ENCODE assay signal across 16 cellular contexts in genomic region chr5:116923344-116923743, GRCh38.
DNase-seq lines count a peak whose midpoint lies in the region; ATAC-seq and TF ChIP-seq lines count a peak whose summit lies in the region.
"Had no signal": no experiment of that assay in that cellular context is flagged by ENCODE, and none has a peak within 500 bp of the region (broad histone marks: within the 10 kb centered on the region; RNA-seq: fewer than 3 reads in every experiment).

No MANE protein-coding gene starts in this region.

- no peak overlapping the region for H2BK12ac ChIP-seq in neuronal stem cell (ENCODE audit: low read length)

- no peak overlapping the region for H2BK120ac ChIP-seq in neuronal stem cell (ENCODE audit: low read depth, low read length)

- peak; percentile 39; the same call in 1 of the 3 replicates for ATAC-seq in GM23338
- ATAC-seq: HCT116, Right ventricle myocardium inferior had no signal

- no peaks in the 10 kb centered on the region for H3K4me1 ChIP-seq in GM23338 (ENCODE audit: insufficient read depth)
- no peaks in the 10 kb centered on the region for H3K4me1 ChIP-seq in endodermal cell (ENCODE audit: control insufficient read depth, insufficient read depth, low read length)
- H3K4me1 ChIP-seq in neuronal stem cell (ENCODE audit: control insufficient read depth in 2 of 2, insufficient read depth in 1 of 2, low read depth in 1 of 2, low read length in 2 of 2) = peaks cover 0 to 7% of the 10 kb centered on the region in 2 donors
- no peaks in the 10 kb centered on the region for H3K4me1 ChIP-seq in vagina
- H3K4me1 ChIP-seq in hepatocyte (ENCODE audit: insufficient read depth) = no peaks in the 10 kb centered on the region
- H3K4me1 ChIP-seq: BLaER1 treated with 17β-estradiol and CSF1 and Interleukin-3, amounts not matched to agents 10 nM and 100 nM; Peyer's patch had no signal

- no peak overlapping the region for H3K4me2 ChIP-seq in GM23338
- H3K4me2 ChIP-seq in neuronal stem cell (ENCODE audit: insufficient read depth, low read length, poor library complexity, severe bottlenecking) = no peak overlapping the region
- no peak overlapping the region for H3K4me2 ChIP-seq in hepatocyte
- H3K4me2 ChIP-seq: BLaER1 treated with 17β-estradiol and CSF1 and Interleukin-3, amounts not matched to agents 10 nM and 100 nM had no signal

- H3K9ac ChIP-seq in endodermal cell (ENCODE audit: extremely low read depth, low read length, poor library complexity, severe bottlenecking) (no peak overlapping the region), neuronal stem cell (ENCODE audit: low read depth, low read length, poor library complexity) (no peak overlapping the region)
- H3K9ac ChIP-seq: BLaER1 treated with 17β-estradiol and CSF1 and Interleukin-3, amounts not matched to agents 10 nM and 100 nM had no signal

- no peak overlapping the region for H2BK5ac ChIP-seq in neuronal stem cell (ENCODE audit: low read length)

- H3K27me3 ChIP-seq in GM23338 (ENCODE audit: insufficient read depth) = no peaks in the 10 kb centered on the region
- no peaks in the 10 kb centered on the region for H3K27me3 ChIP-seq in endodermal cell (ENCODE audit: control insufficient read depth, insufficient read depth, low read length, poor library complexity, severe bottlenecking)
- H3K27me3 ChIP-seq in neuronal stem cell (ENCODE audit: control insufficient read depth in 3 of 3, insufficient read depth in 3 of 3, low read depth in 1 of 3, low read length in 3 of 3) = peaks cover 0 to 6% (median 0%) of the 10 kb centered on the region in 3 experiments
- no peaks in the 10 kb centered on the region for H3K27me3 ChIP-seq in vagina
- H3K27me3 ChIP-seq in hepatocyte = no peaks in the 10 kb centered on the region
- H3K27me3 ChIP-seq: BLaER1 treated with 17β-estradiol and CSF1 and Interleukin-3, amounts not matched to agents 10 nM and 100 nM; Peyer's patch had no signal

- H3K36me3 ChIP-seq in GM23338 (ENCODE audit: insufficient read depth) (no peaks in the 10 kb centered on the region), endodermal cell (ENCODE audit: control insufficient read depth, insufficient read depth, low read length) (no peaks in the 10 kb centered on the region), neuronal stem cell (replicated peaks in 1 of 2; ENCODE audit: control insufficient read depth in 2 of 2, insufficient read depth in 2 of 2, low read length in 2 of 2) (no peaks in the 10 kb centered on the region), vagina (no peaks in the 10 kb centered on the region), hepatocyte (replicated peaks; ENCODE audit: insufficient read depth, low read depth) (no peaks in the 10 kb centered on the region)
- H3K36me3 ChIP-seq: BLaER1 treated with 17β-estradiol and CSF1 and Interleukin-3, amounts not matched to agents 10 nM and 100 nM; Peyer's patch had no signal

- WGBS in endodermal cell (ENCODE audit: insufficient coverage in 1 of 2, insufficient read length in 1 of 2), 2 experiments = 66% methylated on average over 2 of the region's 2 CpGs; no CpG with 5 or more reads in 1 of the 2 experiments
- WGBS in neuronal stem cell (ENCODE audit: extremely low coverage in 2 of 2, insufficient read length in 2 of 2, insufficient replicate concordance in 1 of 2), 2 donors = no CpG with 5 or more reads among the region's 2 CpGs
- 45% methylated on average over 2 of the region's 2 CpGs for WGBS in hepatocyte (ENCODE audit: low lambda C conversion rate, missing lambda C conversion rate)

- H4K20me1 ChIP-seq in GM23338 (replicated peaks; ENCODE audit: insufficient read depth) (no peaks in the 10 kb centered on the region), hepatocyte (ENCODE audit: insufficient read depth, poor library complexity, severe bottlenecking) (no peaks in the 10 kb centered on the region)
- H4K20me1 ChIP-seq: BLaER1 treated with 17β-estradiol and CSF1 and Interleukin-3, amounts not matched to agents 10 nM and 100 nM had no signal

- H3F3A ChIP-seq in GM23338 (replicated peaks; ENCODE audit: low read depth) = no peaks in the 10 kb centered on the region

- no peak overlapping the region for H3K4ac ChIP-seq in neuronal stem cell (ENCODE audit: low read length)

- H3K36me3 Mint-ChIP-seq in GM23338 (ENCODE audit: low read depth) (no peaks in the 10 kb centered on the region), endodermal cell (ENCODE audit: low read depth) (no peaks in the 10 kb centered on the region)
- H3K36me3 Mint-ChIP-seq in activated T-cell treated with anti-CD3 and anti-CD28 coated beads, Interleukin-2, amount 50 U/mL, for 24 hours (ENCODE audit: low read depth) = no peaks in the 10 kb centered on the region
- H3K36me3 Mint-ChIP-seq: CD8-positive, alpha-beta memory T cell had no signal

- DNase-seq in GM23338 (ENCODE audit: low spot score) (peak; percentile 10), NCI-H2227 treated with DMSO at 0.1 percent for 48 hours (lab: John Stamatoyannopoulos, UW) (peak; percentile 45), endodermal cell (peak; percentile 71), neuronal stem cell (ENCODE audit: low spot score) (peak; percentile 40), vagina (ENCODE audit: extremely low spot score in 2 of 2) (no peak), hepatocyte (ENCODE audit: low spot score) (no peak)
- DNase-seq in activated T-cell treated with anti-CD3 and anti-CD28 coated beads, Interleukin-2, amount 50 U/mL, for 24 hours = no peak
- DNase-seq: CD8-positive, alpha-beta memory T cell; DMS79; NCI-H1092 treated with DMSO at 0.1 percent for 48 hours; NCI-H1694; NCI-H2081 treated with DMSO at 0.1 percent for 48 hours; Peyer's patch had no signal

- H3K4me1 Mint-ChIP-seq in GM23338 (peaks cover 7% of the 10 kb centered on the region), endodermal cell (peaks cover 10% of the 10 kb centered on the region)
- H3K4me1 Mint-ChIP-seq in activated T-cell treated with anti-CD3 and anti-CD28 coated beads, Interleukin-2, amount 50 U/mL, for 24 hours (ENCODE audit: low read depth) = no peaks in the 10 kb centered on the region
- H3K4me1 Mint-ChIP-seq: CD8-positive, alpha-beta memory T cell had no signal

- H3K4me3 Mint-ChIP-seq in GM23338 = no peak overlapping the region
- no peak overlapping the region for H3K4me3 Mint-ChIP-seq in endodermal cell
- H3K4me3 Mint-ChIP-seq in activated T-cell treated with anti-CD3 and anti-CD28 coated beads, Interleukin-2, amount 50 U/mL, for 24 hours = no peak overlapping the region
- H3K4me3 Mint-ChIP-seq: CD8-positive, alpha-beta memory T cell had no signal

- no peak for TF ChIP-seq POLR2A in vagina (IDR thresholded peaks at IDR 0.05)

- H3K9me2 ChIP-seq in GM23338 (ENCODE audit: insufficient read depth) (peaks cover 16% of the 10 kb centered on the region; the same call in 1 of the 2 replicates), hepatocyte (replicated peaks; ENCODE audit: insufficient read depth) (no peaks in the 10 kb centered on the region)

- H3K9me3 ChIP-seq in endodermal cell (ENCODE audit: control insufficient read depth, low read length) (no peaks in the 10 kb centered on the region), neuronal stem cell (replicated peaks in 1 of 2; ENCODE audit: control insufficient read depth in 2 of 2, insufficient read depth in 1 of 2, low read depth in 1 of 2, low read length in 2 of 2) (no peaks in the 10 kb centered on the region), vagina (no peaks in the 10 kb centered on the region), hepatocyte (ENCODE audit: low read depth) (no peaks in the 10 kb centered on the region)
- H3K9me3 ChIP-seq: BLaER1 treated with 17β-estradiol and CSF1 and Interleukin-3, amounts not matched to agents 10 nM and 100 nM; Peyer's patch had no signal

- no peak overlapping the region for H4K8ac ChIP-seq in neuronal stem cell (ENCODE audit: low read depth, low read length)

- H3K9me3 Mint-ChIP-seq in GM23338 = no peaks in the 10 kb centered on the region
- no peaks in the 10 kb centered on the region for H3K9me3 Mint-ChIP-seq in endodermal cell
- H3K9me3 Mint-ChIP-seq in activated T-cell treated with anti-CD3 and anti-CD28 coated beads, Interleukin-2, amount 50 U/mL, for 24 hours = peaks cover 1% of the 10 kb centered on the region

- no peak overlapping the region for H3K23ac ChIP-seq in neuronal stem cell (ENCODE audit: low read depth, low read length, poor library complexity)

- no peak overlapping the region for H3K18ac ChIP-seq in neuronal stem cell (ENCODE audit: low read length)

- H3K79me2 ChIP-seq in GM23338 (replicated peaks; ENCODE audit: insufficient read depth) (no peaks in the 10 kb centered on the region), hepatocyte (no peaks in the 10 kb centered on the region)

- peak overlapping the region; percentile 44; the same call in 1 of the 2 replicates for H2AFZ ChIP-seq in GM23338
- H2AFZ ChIP-seq in neuronal stem cell (ENCODE audit: low read length) = no peak overlapping the region
- H2AFZ ChIP-seq in hepatocyte = no peak overlapping the region

- H3K27ac Mint-ChIP-seq in GM23338 (no peak overlapping the region), endodermal cell (no peak overlapping the region)
- no peak overlapping the region for H3K27ac Mint-ChIP-seq in activated T-cell treated with anti-CD3 and anti-CD28 coated beads, Interleukin-2, amount 50 U/mL, for 24 hours

- no peak overlapping the region for H4K91ac ChIP-seq in neuronal stem cell (ENCODE audit: low read depth, low read length, poor library complexity)

- H3K27me3 Mint-ChIP-seq in GM23338 (ENCODE audit: insufficient read depth, low read depth, poor library complexity) (no peaks in the 10 kb centered on the region), endodermal cell (ENCODE audit: insufficient read depth) (no peaks in the 10 kb centered on the region)
- H3K27me3 Mint-ChIP-seq in activated T-cell treated with anti-CD3 and anti-CD28 coated beads, Interleukin-2, amount 50 U/mL, for 24 hours = no peaks in the 10 kb centered on the region

- no peak overlapping the region for H2AK5ac ChIP-seq in neuronal stem cell (ENCODE audit: low read depth, low read length)

- no peaks in the 10 kb centered on the region for H3K79me1 ChIP-seq in neuronal stem cell (ENCODE audit: low read depth, low read length)

- TF ChIP-seq CTCF in GM23338 (conservative IDR thresholded peaks at IDR 0.05; ENCODE audit: low read depth in 2 of 2) (no peak), endodermal cell (conservative IDR thresholded peaks at IDR 0.05) (no peak), vagina (IDR thresholded peaks at IDR 0.05) (no peak), hepatocyte (IDR thresholded peaks at IDR 0.05; ENCODE audit: poor library complexity) (no peak)

- intact Hi-C loops in vagina (cut with DNase I) = no loop called here

- H2BK15ac ChIP-seq in neuronal stem cell (ENCODE audit: low read length) = no peak overlapping the region

- no peak overlapping the region for H3K4me3 ChIP-seq in GM23338
- H3K4me3 ChIP-seq in endodermal cell (ENCODE audit: low read length) = no peak overlapping the region
- H3K4me3 ChIP-seq in neuronal stem cell (ENCODE audit: low read length in 2 of 2) = no peak overlapping the region
- no peak overlapping the region for H3K4me3 ChIP-seq in vagina
- no peak overlapping the region for H3K4me3 ChIP-seq in hepatocyte
- H3K4me3 ChIP-seq: BLaER1 treated with 17β-estradiol and CSF1 and Interleukin-3, amounts not matched to agents 10 nM and 100 nM; Peyer's patch had no signal

- H3K14ac ChIP-seq in neuronal stem cell (ENCODE audit: low read length) = no peak overlapping the region

- no peak overlapping the region for H3K27ac ChIP-seq in GM23338 (ENCODE audit: low read depth)
- no peak overlapping the region for H3K27ac ChIP-seq in endodermal cell (ENCODE audit: low read depth, low read length)
- peak overlapping the region; percentile 33 for H3K27ac ChIP-seq in neuronal stem cell (replicated peaks; ENCODE audit: low read length)
- H3K27ac ChIP-seq in vagina = no peak overlapping the region
- H3K27ac ChIP-seq in hepatocyte = no peak overlapping the region
- H3K27ac ChIP-seq: BLaER1 treated with 17β-estradiol and CSF1 and Interleukin-3, amounts not matched to agents 10 nM and 100 nM; Peyer's patch had no signal

Comparison
In these comparisons a context has a peak if more than half of its experiments do, and no peak if none do; other contexts are left out.
1. DNase-seq: peak in GM23338 (single experiment), NCI-H2227 treated with DMSO at 0.1 percent for 48 hours (single experiment), endodermal cell (single experiment) and neuronal stem cell (single experiment); none in vagina (0 of 2), activated T-cell treated with anti-CD3 and anti-CD28 coated beads, Interleukin-2, amount 50 U/mL, for 24 hours (single experiment) and hepatocyte (single experiment).